23 cellular contexts compared by ENCODE assay signal in genomic region chr19:5644051-5644450, GRCh38. TPM values are rescaled to one million over a fixed set of nuclear protein-coding genes. Genes with fewer than 3 reads are reported as not detected.
A peak's percentile ranks its signal among the peaks of the same experiment; 100 is the strongest.
DNase-seq lines count a peak whose midpoint lies in the region; ATAC-seq and TF ChIP-seq lines count a peak whose summit lies in the region.
"Had no signal": no experiment of that assay in that cellular context is flagged by ENCODE, and none has a peak within 500 bp of the region (broad histone marks: within the 10 kb centered on the region; RNA-seq: fewer than 3 reads in every experiment).

No MANE protein-coding gene starts in this region.

- no peaks in the 10 kb centered on the region for H3K27me3 Mint-ChIP-seq in neural crest cell (ENCODE audit: low read depth)

- no peaks in the 10 kb centered on the region for H3K9me2 ChIP-seq in GM23248 (ENCODE audit: insufficient read depth)
- H3K9me2 ChIP-seq: SK-N-SH had no signal

- H2AFZ ChIP-seq in GM23248: no peak overlapping the region

- ATAC-seq in GM21515 (IDR thresholded peaks at IDR 0.05; ENCODE audit: unreplicated experiment): no peak
- ATAC-seq: activated naive CD4-positive, alpha-beta T cell treated with anti-CD3 and anti-CD28 coated beads, Interleukin-2, amount 50 U/mL, for 72 hours had no signal

- H4K20me1 ChIP-seq in GM23248 (ENCODE audit: insufficient read depth): peaks cover 20% of the 10 kb centered on the region

- no peaks in the 10 kb centered on the region for H3K9me3 ChIP-seq in GM23248 (ENCODE audit: low read depth)
- H3K9me3 ChIP-seq: ovary, right atrium auricular region, SK-N-SH, upper lobe of left lung had no signal

- H3F3A ChIP-seq in GM23248 (ENCODE audit: insufficient read depth): no peaks in the 10 kb centered on the region

- WGBS in GM23248 (ENCODE audit: low coverage in 1 of 2, low lambda C conversion rate in 2 of 2, missing lambda C conversion rate in 2 of 2), 2 experiments: 72 to 82% methylated on average over 2 of the region's 2 CpGs

- H3K4me3 ChIP-seq in AG10803 (ENCODE audit: low read length) (no peak overlapping the region), GM23248 (no peak overlapping the region)
- H3K4me3 ChIP-seq: dorsolateral prefrontal cortex, ovary, right atrium auricular region, upper lobe of left lung had no signal

- H3K9me3 Mint-ChIP-seq in neural crest cell: no peaks in the 10 kb centered on the region
- H3K9me3 Mint-ChIP-seq: activated naive CD4-positive, alpha-beta T cell treated with anti-CD3 and anti-CD28 coated beads, Interleukin-2, amount 50 U/mL, for 72 hours; CD14-positive monocyte had no signal

- peaks cover 3% of the 10 kb centered on the region for H3K4me1 Mint-ChIP-seq in neural crest cell
- H3K4me1 Mint-ChIP-seq: CD14-positive monocyte had no signal

- no peak for TF ChIP-seq CTCF in AG10803 (conservative IDR thresholded peaks at IDR 0.05; ENCODE audit: low read length)
- TF ChIP-seq CTCF in neural crest cell (conservative IDR thresholded peaks at IDR 0.05): no peak

- H3K9ac ChIP-seq in GM23248: peak overlapping the region; percentile 33; the same call in 1 of the 2 replicates
- H3K9ac ChIP-seq: SK-N-SH had no signal

- peaks cover 51% of the 10 kb centered on the region for H3K36me3 ChIP-seq in GM23248 (ENCODE audit: low read depth)
- H3K36me3 ChIP-seq: ovary had no signal

- H3K4me1 ChIP-seq in GM23248 (ENCODE audit: insufficient read depth): 0 out of 2 replicates have a peak, but pooled peaks cover 5% of the 10 kb centered on the region

- peaks cover 18% of the 10 kb centered on the region for H3K36me3 Mint-ChIP-seq in neural crest cell (ENCODE audit: low read depth)

- H3K27ac Mint-ChIP-seq in neural crest cell (ENCODE audit: unreplicated experiment): peak overlapping the region; percentile 12

- H3K4me2 ChIP-seq in GM23248 (ENCODE audit: unreplicated experiment): no peak overlapping the region
- H3K4me2 ChIP-seq: SK-N-SH had no signal

- H3K4me3 Mint-ChIP-seq in neural crest cell: no peak overlapping the region
- H3K4me3 Mint-ChIP-seq: CD14-positive monocyte had no signal

- in situ Hi-C loops in GM23248 (cut with MboI): no loop called here

- no peaks in the 10 kb centered on the region for H3K27me3 ChIP-seq in GM23248 (replicated peaks; ENCODE audit: insufficient read depth)
- H3K27me3 ChIP-seq: dorsolateral prefrontal cortex, ovary, right atrium auricular region, upper lobe of left lung had no signal

- peaks cover 95% of the 10 kb centered on the region for H3K79me2 ChIP-seq in GM23248 (ENCODE audit: insufficient read depth)

- DNase-seq in AG10803 (ENCODE audit: low read depth): peak; percentile 38
- peak; percentile 50 for DNase-seq in GM23248
- peak; percentile 23 for DNase-seq in astrocyte of the hippocampus (ENCODE audit: low read depth, low spot score)
- no peak for DNase-seq in neural crest cell (ENCODE audit: low read depth, low spot score)
- no peak for DNase-seq in SIG-M5 (lab: John Stamatoyannopoulos, UW)
- no peak for DNase-seq in NCI-H2107 treated with DMSO at 0.1 percent for 48 hours (lab: John Stamatoyannopoulos, UW; ENCODE audit: unreplicated experiment)
- DNase-seq: activated CD4-positive, alpha-beta T cell treated with anti-CD3 and anti-CD28 coated beads for 4 hours; dorsolateral prefrontal cortex; Karpas-422; kidney; NCI-H146; NCI-H510A; OCI-M1; ovary; SK-N-SH; stimulated activated CD4-positive, alpha-beta T cell treated with anti-CD3 and anti-CD28 coated beads, Interleukin-2, amount 100 ng/mL, for 48 hours; T-helper 2 cell; upper lobe of left lung had no signal

- peak overlapping the region; percentile 40 for H3K27ac ChIP-seq in GM23248
- H3K27ac ChIP-seq: HL-60, ovary, right atrium auricular region, upper lobe of left lung had no signal

RNA-seq across cellular contexts. Expression of gene SAFB, which starts 21.2 kb away (rescaled TPM):
- total RNA-seq in GM23248 (2014; rRNA removed; shearing (Covaris generic)): 28.6 and 36.5 TPM in 2 replicates
- 49.1 and 49.4 TPM in 2 replicates for polyA plus RNA-seq in GM23248 (2016; fragmentation: Nextera tagmentation; extraction: Ambion mirVana)
- 176 and 184 TPM in 2 replicates for total RNA-seq in neural crest cell

RNA-seq across cellular contexts. Expression of gene SAFB2, which starts 21.5 kb away (rescaled TPM):
- total RNA-seq in GM23248 (2014; rRNA removed; shearing (Covaris generic)): 17.6 and 24.2 TPM in 2 replicates
- 32.4 and 37.2 TPM in 2 replicates for polyA plus RNA-seq in GM23248 (2016; fragmentation: Nextera tagmentation; extraction: Ambion mirVana)
- 103 and 117 TPM in 2 replicates for total RNA-seq in neural crest cell

RNA-seq across cellular contexts. Expression of gene MICOS13, which starts 36.3 kb away (rescaled TPM):
- 39.8 and 44.5 TPM in 2 replicates for total RNA-seq in GM23248 (2014; rRNA removed; shearing (Covaris generic))
- polyA plus RNA-seq in GM23248 (2016; fragmentation: Nextera tagmentation; extraction: Ambion mirVana): 147 and 157 TPM in 2 replicates
- 23.2 and 25.6 TPM in 2 replicates for total RNA-seq in neural crest cell

RNA-seq across cellular contexts. Expression of gene HSD11B1L, which starts 36.8 kb away (rescaled TPM):
- 23.8 and 30.7 TPM in 2 replicates for total RNA-seq in GM23248 (2014; rRNA removed; shearing (Covaris generic))
- polyA plus RNA-seq in GM23248 (2016; fragmentation: Nextera tagmentation; extraction: Ambion mirVana): 10.9 and 13.4 TPM in 2 replicates
- total RNA-seq in neural crest cell: 16.0 and 21.7 TPM in 2 replicates

RNA-seq across cellular contexts. Expression of gene RPL36, which starts 46.0 kb away (rescaled TPM):
- total RNA-seq in GM23248 (2014; rRNA removed; shearing (Covaris generic)): 503 and 678 TPM in 2 replicates
- 1,118 and 1,128 TPM in 2 replicates for polyA plus RNA-seq in GM23248 (2016; fragmentation: Nextera tagmentation; extraction: Ambion mirVana)
- total RNA-seq in neural crest cell: 1,029 and 1,097 TPM in 2 replicates

Comparison
In these comparisons a context has a peak if more than half of its experiments do, and no peak if none do; other contexts are left out.
1. DNase-seq: peak in AG10803 (single experiment), GM23248 (single experiment) and astrocyte of the hippocampus (single experiment); none in neural crest cell (single experiment), SIG-M5 (single experiment) and NCI-H2107 treated with DMSO at 0.1 percent for 48 hours (single experiment).